In genomic region chr1:39832294-39832693, GRCh38 we compare ENCODE assay signal across 25 cellular contexts.
"Had no signal": no experiment of that assay in that cellular context is flagged by ENCODE, and none has a peak within 500 bp of the region (broad histone marks: within the 10 kb centered on the region; RNA-seq: fewer than 3 reads in every experiment).

No MANE protein-coding gene starts in this region.

- H2AFZ ChIP-seq: hepatocyte, parathyroid adenoma had no signal

- H3K4me1 Mint-ChIP-seq: memory B cell; stimulated activated memory B cell treated with anti-CD40 and anti-IgM and Interleukin-4, amounts not matched to agents 10 μg/mL and 1 μg/mL and 100 μg/mL, for 72 hours had no signal

- H3K9ac ChIP-seq: parathyroid adenoma had no signal

- H3K9me3 Mint-ChIP-seq: memory B cell; mesothelial cell of epicardium; natural killer cell treated with Interleukin-12 subunit alpha and Interleukin-12 subunit beta and Interleukin-15 and Interleukin-18, amount 100 ng/mL, for 72 hours; stimulated activated memory B cell treated with anti-CD40 and anti-IgM and Interleukin-4, amounts not matched to agents 10 μg/mL and 1 μg/mL and 100 μg/mL, for 72 hours; stimulated activated naive CD8-positive, alpha-beta T cell treated with anti-CD3 and anti-CD28 coated beads, Interleukin-15, Interleukin-2, amounts not matched to agents 100 ng/mL and 50 ng/mL, for 24 hours had no signal

- ATAC-seq: left cardiac atrium; lower lobe of right lung; natural killer cell treated with Interleukin-12 subunit alpha and Interleukin-12 subunit beta and Interleukin-15 and Interleukin-18, amount 100 ng/mL, for 72 hours; sciatic nerve; stimulated activated memory B cell treated with anti-CD40 and anti-IgM and Interleukin-4, amounts not matched to agents 10 μg/mL and 1 μg/mL and 100 μg/mL, for 72 hours had no signal

- H3K79me2 ChIP-seq: hepatocyte, parathyroid adenoma had no signal

- H3K27ac Mint-ChIP-seq: memory B cell; mesothelial cell of epicardium; natural killer cell treated with Interleukin-12 subunit alpha and Interleukin-12 subunit beta and Interleukin-15 and Interleukin-18, amount 100 ng/mL, for 72 hours; stimulated activated memory B cell treated with anti-CD40 and anti-IgM and Interleukin-4, amounts not matched to agents 10 μg/mL and 1 μg/mL and 100 μg/mL, for 72 hours; stimulated activated naive CD8-positive, alpha-beta T cell treated with anti-CD3 and anti-CD28 coated beads, Interleukin-15, Interleukin-2, amounts not matched to agents 100 ng/mL and 50 ng/mL, for 24 hours had no signal

- H3K4me3 ChIP-seq: coronary artery, dorsolateral prefrontal cortex, hepatocyte, left ventricle myocardium inferior, lower lobe of right lung, psoas muscle, spleen, testis, tibial nerve had no signal

- H3K27ac ChIP-seq: coronary artery, dorsolateral prefrontal cortex, hepatocyte, left ventricle myocardium inferior, lower lobe of right lung, parathyroid adenoma, psoas muscle, testis, tibial nerve had no signal

- H3K9me3 ChIP-seq: left ventricle myocardium inferior, lower lobe of right lung, psoas muscle, spleen, testis, tibial nerve had no signal

- H3K4me3 Mint-ChIP-seq: memory B cell; mesothelial cell of epicardium; natural killer cell treated with Interleukin-12 subunit alpha and Interleukin-12 subunit beta and Interleukin-15 and Interleukin-18, amount 100 ng/mL, for 72 hours; stimulated activated memory B cell treated with anti-CD40 and anti-IgM and Interleukin-4, amounts not matched to agents 10 μg/mL and 1 μg/mL and 100 μg/mL, for 72 hours; stimulated activated naive CD8-positive, alpha-beta T cell treated with anti-CD3 and anti-CD28 coated beads, Interleukin-15, Interleukin-2, amounts not matched to agents 100 ng/mL and 50 ng/mL, for 24 hours had no signal

- DNase-seq: dorsolateral prefrontal cortex; effector CD8-positive, alpha-beta T cell; foreskin melanocyte; head of caudate nucleus; kidney; left cardiac atrium; left ventricle myocardium inferior; lower lobe of right lung; psoas muscle; retina; spleen; stimulated activated CD4-positive, alpha-beta T cell treated with anti-CD3 and anti-CD28 coated beads, Interleukin-15, amount 100 ng/mL, for 24 hours; stimulated activated CD4-positive, alpha-beta T cell treated with anti-CD3 and anti-CD28 coated beads, Interleukin-1b, Interleukin-23, amount 100 ng/mL, for 48 hours; stimulated activated CD4-positive, alpha-beta T cell treated with anti-CD3 and anti-CD28 coated beads, Interleukin-4, amount 100 ng/mL, for 24 hours; testis had no signal

- H3K27me3 ChIP-seq: dorsolateral prefrontal cortex, hepatocyte, testis, tibial nerve had no signal

- H3K36me3 Mint-ChIP-seq: natural killer cell treated with Interleukin-12 subunit alpha and Interleukin-12 subunit beta and Interleukin-15 and Interleukin-18, amount 100 ng/mL, for 72 hours had no signal

- H3K4me2 ChIP-seq: hepatocyte had no signal

- FAIRE-seq: kidney had no signal

- H3K4me1 ChIP-seq: left ventricle myocardium inferior, lower lobe of right lung, psoas muscle, spleen, testis, tibial nerve had no signal
